In the genomic region with DNA sequence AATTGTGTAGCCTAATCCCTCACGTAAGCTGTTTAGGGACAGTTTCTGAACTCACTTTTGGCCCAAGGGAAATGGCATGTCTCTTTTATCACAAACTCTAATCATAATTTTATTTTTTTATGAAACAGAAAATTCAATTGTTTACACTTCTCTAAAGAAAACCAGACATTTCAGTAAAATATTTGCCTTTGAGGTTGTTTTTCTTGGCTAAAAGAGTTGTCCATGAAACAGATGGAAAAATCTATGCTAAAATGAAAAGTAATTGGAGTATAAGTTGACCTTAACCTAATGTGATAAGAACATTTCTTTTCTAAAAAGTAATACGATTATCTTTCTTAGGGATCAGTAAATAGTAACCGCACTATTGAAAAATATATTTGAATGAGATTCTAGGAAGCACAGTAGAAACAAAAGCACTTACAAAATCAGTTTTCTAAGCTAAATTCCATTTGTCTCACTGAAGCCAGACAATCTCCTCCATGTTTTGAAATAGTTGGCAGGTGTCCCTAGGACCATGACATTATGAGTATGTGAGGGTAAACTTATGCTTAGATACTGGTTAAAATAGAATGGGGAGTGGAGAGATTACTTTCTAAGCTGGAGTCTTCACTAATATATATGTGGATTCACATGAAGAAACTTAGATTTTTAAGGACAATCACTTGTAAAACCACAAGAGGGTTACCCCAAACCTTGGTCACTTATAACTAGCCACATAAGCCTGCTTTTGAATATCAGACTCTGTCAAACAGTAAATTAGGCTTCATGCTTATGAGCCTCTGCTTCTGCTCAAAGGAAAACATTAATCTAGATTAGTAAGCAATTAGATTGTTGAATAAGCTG, we compare ENCODE assay signal across 28 cellular contexts. TPM values are rescaled to one million over a fixed set of nuclear protein-coding genes. Genes with fewer than 3 reads are reported as not detected.
DNase-seq lines count a peak whose midpoint lies in the region; ATAC-seq and TF ChIP-seq lines count a peak whose summit lies in the region.
"Had no signal": no experiment of that assay in that cellular context is flagged by ENCODE, and none has a peak within 500 bp of the region (broad histone marks: within the 10 kb centered on the region; RNA-seq: fewer than 3 reads in every experiment).

No MANE protein-coding gene starts in this region.

- no peaks in the 10 kb centered on the region for H3K4me1 Mint-ChIP-seq in T-helper 2 cell treated with Interferon-gamma antibody and Interleukin-4, amounts not matched to agents 5 μg/mL and 100 μg/mL, for 36 hours (ENCODE audit: low read depth)
- H3K4me1 Mint-ChIP-seq: activated naive CD4-positive, alpha-beta T cell treated with anti-CD3 and anti-CD28 coated beads, Interleukin-2, amount 50 U/mL, for 24 hours had no signal

- no peaks in the 10 kb centered on the region for H3K9me3 ChIP-seq in OCI-LY7 (ENCODE audit: low read length)
- H3K9me3 ChIP-seq: neutrophil, transverse colon had no signal

- no peak overlapping the region for H3K4me3 ChIP-seq in OCI-LY7 (ENCODE audit: low read depth, low read length, poor library complexity, severe bottlenecking)
- H3K4me3 ChIP-seq: skin epidermis, transverse colon had no signal

- no peak overlapping the region for H2AFZ ChIP-seq in OCI-LY7 (ENCODE audit: low read length)

- no peak overlapping the region for H3K27ac Mint-ChIP-seq in T-helper 2 cell treated with Interferon-gamma antibody and Interleukin-4, amounts not matched to agents 5 μg/mL and 100 μg/mL, for 36 hours
- H3K27ac Mint-ChIP-seq: activated naive CD4-positive, alpha-beta T cell treated with anti-CD3 and anti-CD28 coated beads, Interleukin-2, amount 50 U/mL, for 24 hours; activated T-helper 1 cell treated with anti-CD3 and anti-CD28 coated beads, Interleukin-12 subunit alpha, Interleukin-12 subunit beta, Interleukin-2, Interleukin-4 antibody, amounts not matched to agents 30 ng/mL and 10 ng/mL and 1 ng/mL, durations not matched to agents 14 hours and 24 hours and 36 hours; WTC11 had no signal

- intact Hi-C loops in OCI-LY7 (cut with micrococcal nuclease; ENCODE audit: unreplicated experiment), result no loop called here

- no peak for TF ChIP-seq CTCF in OCI-LY7 (conservative IDR thresholded peaks at IDR 0.05; ENCODE audit: low read length)

- H4K20me1 ChIP-seq in OCI-LY7 (ENCODE audit: insufficient read depth, low read length), result no peaks in the 10 kb centered on the region

- CTCF ChIA-PET in OCI-LY7 (lab: Charles Lee; ENCODE audit: unreplicated experiment), result no interaction called here

- no peaks in the 10 kb centered on the region for H3K79me2 ChIP-seq in OCI-LY7 (ENCODE audit: insufficient read depth, low read depth, low read length)

- ATAC-seq in GM18861 (IDR thresholded peaks at IDR 0.05; ENCODE audit: unreplicated experiment) (peak; percentile 71), SK-N-SH treated with all-trans-retinoic acid at 6 μM for 48 hours (peak; percentile 84), GM21526 (IDR thresholded peaks at IDR 0.05; ENCODE audit: low FRiP score, unreplicated experiment) (no peak)
- ATAC-seq: esophagus mucosa, HepG2, left cardiac atrium, WTC11 had no signal

- H3K36me3 Mint-ChIP-seq in T-helper 2 cell treated with Interferon-gamma antibody and Interleukin-4, amounts not matched to agents 5 μg/mL and 100 μg/mL, for 36 hours (ENCODE audit: low read depth), result no peaks in the 10 kb centered on the region
- H3K36me3 Mint-ChIP-seq: activated naive CD4-positive, alpha-beta T cell treated with anti-CD3 and anti-CD28 coated beads, Interleukin-2, amount 50 U/mL, for 24 hours; WTC11 had no signal

- BruUV-seq in OCI-LY7 (replicated peaks; lab: Mats Ljungman, UMichigan), result no TSS peak

- H3K9me2 ChIP-seq in OCI-LY7 (ENCODE audit: insufficient read depth, low read length), result no peaks in the 10 kb centered on the region

- no peaks in the 10 kb centered on the region for H3K4me1 ChIP-seq in OCI-LY7 (ENCODE audit: insufficient read depth, low read length, poor library complexity, severe bottlenecking)

- H3K9me3 Mint-ChIP-seq in T-helper 2 cell treated with Interferon-gamma antibody and Interleukin-4, amounts not matched to agents 5 μg/mL and 100 μg/mL, for 36 hours, result no peaks in the 10 kb centered on the region
- H3K9me3 Mint-ChIP-seq: activated naive CD4-positive, alpha-beta T cell treated with anti-CD3 and anti-CD28 coated beads, Interleukin-2, amount 50 U/mL, for 24 hours; activated T-helper 1 cell treated with anti-CD3 and anti-CD28 coated beads, Interleukin-12 subunit alpha, Interleukin-12 subunit beta, Interleukin-2, Interleukin-4 antibody, amounts not matched to agents 30 ng/mL and 10 ng/mL and 1 ng/mL, durations not matched to agents 14 hours and 24 hours and 36 hours; WTC11 had no signal

- DNase-seq in fibroblast of gingiva (ENCODE audit: low read depth), result peak; percentile 64
- peak; percentile 13 for DNase-seq in myocyte (ENCODE audit: low read depth)
- DNase-seq in OCI-LY7 (ENCODE audit: low spot score), result no peak
- DNase-seq in T-helper 2 cell treated with Interferon-gamma antibody and Interleukin-4, amounts not matched to agents 5 μg/mL and 100 μg/mL, for 36 hours (ENCODE audit: low spot score), result no peak
- DNase-seq in DMS153 treated with DMSO at 0.1 percent for 48 hours (lab: John Stamatoyannopoulos, UW; ENCODE audit: unreplicated experiment), result no peak
- DNase-seq: anterior cingulate cortex; DMS53; effector CD4-positive, alpha-beta T cell; GDM1; H7; head of caudate nucleus; left cardiac atrium; NCI-H187; NCI-H2171 treated with DMSO at 0.1 percent for 48 hours; NCI-H526 treated with DMSO at 0.1 percent for 48 hours; stimulated activated CD4-positive, alpha-beta T cell treated with anti-CD3 and anti-CD28 coated beads, Interleukin-1b, Interleukin-23, amount 100 ng/mL, for 48 hours; T1000; transverse colon had no signal

- no peak overlapping the region for H3K27ac ChIP-seq in OCI-LY7 (ENCODE audit: low read depth, low read length, poor library complexity, severe bottlenecking)
- H3K27ac ChIP-seq: neutrophil, skin epidermis, transverse colon had no signal

- peaks cover 4% of the 10 kb centered on the region for H3K27me3 Mint-ChIP-seq in T-helper 2 cell treated with Interferon-gamma antibody and Interleukin-4, amounts not matched to agents 5 μg/mL and 100 μg/mL, for 36 hours (ENCODE audit: low read depth)
- H3K27me3 Mint-ChIP-seq: activated naive CD4-positive, alpha-beta T cell treated with anti-CD3 and anti-CD28 coated beads, Interleukin-2, amount 50 U/mL, for 24 hours had no signal

- H3K36me3 ChIP-seq in OCI-LY7 (ENCODE audit: insufficient read depth, low read length), result no peaks in the 10 kb centered on the region
- H3K36me3 ChIP-seq: neutrophil, transverse colon had no signal

- H3K4me3 Mint-ChIP-seq in T-helper 2 cell treated with Interferon-gamma antibody and Interleukin-4, amounts not matched to agents 5 μg/mL and 100 μg/mL, for 36 hours, result no peak overlapping the region
- H3K4me3 Mint-ChIP-seq: activated naive CD4-positive, alpha-beta T cell treated with anti-CD3 and anti-CD28 coated beads, Interleukin-2, amount 50 U/mL, for 24 hours; activated T-helper 1 cell treated with anti-CD3 and anti-CD28 coated beads, Interleukin-12 subunit alpha, Interleukin-12 subunit beta, Interleukin-2, Interleukin-4 antibody, amounts not matched to agents 30 ng/mL and 10 ng/mL and 1 ng/mL, durations not matched to agents 14 hours and 24 hours and 36 hours; WTC11 had no signal

- POLR2A ChIA-PET in OCI-LY7 (lab: Charles Lee), result interaction anchor here (1.2 kb wide), 1 partner anchor 10 kb away, joined by 4 read pairs; no protein-coding TSS in a partner anchor

- H3K4me2 ChIP-seq in OCI-LY7 (ENCODE audit: low read length), result no peak overlapping the region

TF ChIP-seq in SK-N-SH treated with all-trans-retinoic acid at 6 μM for 48 hours, 23 proteins besides CTCF, POLR2A, EP300 and RAD21 (continues in another document):
- peak; percentile 73; the same call in 1 of the 2 replicates for TF ChIP-seq POU6F1 (CRISPR knock-in tag; IDR thresholded peaks at IDR 0.05; ENCODE audit: borderline replicate concordance, low read depth)
- TF ChIP-seq GLIS3 (CRISPR knock-in tag; IDR thresholded peaks at IDR 0.05), result no peak
- no peak for TF ChIP-seq ZNF70 (CRISPR knock-in tag; IDR thresholded peaks at IDR 0.05)
- TF ChIP-seq TCF4 (CRISPR knock-in tag; IDR thresholded peaks at IDR 0.05; ENCODE audit: borderline replicate concordance), result peak; percentile 85
- TF ChIP-seq ESRRG (CRISPR knock-in tag; IDR thresholded peaks at IDR 0.05), result 0 out of 2 replicates have a peak, but pooled peaks have one; percentile 33

RNA-seq across cellular contexts. Expression of gene TET2, which starts 20.1 kb away (rescaled TPM):
- total RNA-seq in myocyte (15.1 and 18.6 TPM in 2 replicates), OCI-LY7 (2022) (not detected in 2 replicates)
- 3.3 TPM for polyA plus RNA-seq in myocyte (2012)
- total RNA-seq in OCI-LY7 (2014; rRNA removed; shearing (Covaris generic)), result 0.19 and 0.21 TPM in 2 replicates

Comparison
In these comparisons a context has a peak if more than half of its experiments do, and no peak if none do; other contexts are left out.
1. DNase-seq: peak in fibroblast of gingiva (single experiment) and myocyte (single experiment); none in OCI-LY7 (single experiment), T-helper 2 cell treated with Interferon-gamma antibody and Interleukin-4, amounts not matched to agents 5 μg/mL and 100 μg/mL, for 36 hours (single experiment) and DMS153 treated with DMSO at 0.1 percent for 48 hours (single experiment).
2. RNA of gene TET2, which starts 20.1 kb away (total RNA-seq): 15.1 to 18.6 TPM in myocyte; 0.19 to 0.21 TPM in OCI-LY7; every median in the first group is over 10 times any median in the second.